Comparison of ENCODE assay signal across 8 cellular contexts in genomic region chr13:43804461-43805070, GRCh38. TPM values are rescaled to one million over a fixed set of nuclear protein-coding genes. Genes with fewer than 3 reads are reported as not detected.
DNase-seq lines count a peak whose midpoint lies in the region; ATAC-seq, FAIRE-seq and TF ChIP-seq lines count a peak whose summit lies in the region.

No MANE protein-coding gene starts in this region.

- no peak for ATAC-seq in CD8-positive, alpha-beta T cell
- ATAC-seq in GM21529 (IDR thresholded peaks at IDR 0.05; ENCODE audit: unreplicated experiment) = no peak

- H3K4me3 ChIP-seq in CD8-positive, alpha-beta T cell (ENCODE audit: low read depth, low read length) = no peak overlapping the region
- H3K4me3 ChIP-seq in HFF-Myc (replicated peaks; ENCODE audit: low read depth, low read length) (no peak overlapping the region), bronchial epithelial cell (ENCODE audit: low read depth, low read length) (no peak overlapping the region), thyroid gland (replicated peaks in 1 of 3) (no peak overlapping the region)

- no peaks in the 10 kb centered on the region for H3K9me3 Mint-ChIP-seq in CD8-positive, alpha-beta T cell

- no peak for TF ChIP-seq POLR2A in thyroid gland (IDR thresholded peaks at IDR 0.05)

- WGBS in thyroid gland, 2 donors = 24 to 27% methylated on average over 5 of the region's 5 CpGs

- no peaks in the 10 kb centered on the region for H3K36me3 ChIP-seq in CD8-positive, alpha-beta T cell (ENCODE audit: insufficient read depth, low read length)
- H3K36me3 ChIP-seq in bronchial epithelial cell (ENCODE audit: control insufficient read depth, insufficient read depth, low read length) = no peaks in the 10 kb centered on the region
- no peaks in the 10 kb centered on the region for H3K36me3 ChIP-seq in thyroid gland

- H3K27me3 ChIP-seq in CD8-positive, alpha-beta T cell (ENCODE audit: insufficient read depth, low read length) = no peaks in the 10 kb centered on the region
- H3K27me3 ChIP-seq in bronchial epithelial cell (ENCODE audit: control insufficient read depth, insufficient read depth, low read length) (no peaks in the 10 kb centered on the region), thyroid gland (no peaks in the 10 kb centered on the region)

- intact Hi-C loops in CD8-positive, alpha-beta T cell (cut with DNase I, micrococcal nuclease) = loop anchor here (1.0 kb wide), 3 partner anchors 716 to 1208 kb away; no protein-coding TSS in a partner anchor
- intact Hi-C loops in thyroid gland (cut with DNase I) = loop anchor here (10.0 kb wide), 2 partner anchors 720 to 1210 kb away; no protein-coding TSS in a partner anchor

- CTCF ChIA-PET in CD8-positive, alpha-beta T cell (lab: Charles Lee) = interaction anchor here (0.7 to 2.9 kb wide), 8 partner anchors 9 to 1213 kb away, joined by 3 to 12 read pairs (median 5); no protein-coding TSS in a partner anchor

- H3K27ac Mint-ChIP-seq in CD8-positive, alpha-beta T cell = no peak overlapping the region

- H3K9me3 ChIP-seq in CD8-positive, alpha-beta T cell (ENCODE audit: low read length) = no peaks in the 10 kb centered on the region
- no peaks in the 10 kb centered on the region for H3K9me3 ChIP-seq in thyroid gland

- H3K4me1 ChIP-seq in CD8-positive, alpha-beta T cell (ENCODE audit: insufficient read depth, low read length) = no peaks in the 10 kb centered on the region
- peaks cover 0 to 8% of the 10 kb centered on the region in 2 donors for H3K4me1 ChIP-seq in thyroid gland

- no peak overlapping the region for H3K27ac ChIP-seq in CD8-positive, alpha-beta T cell (ENCODE audit: low read depth, low read length)
- H3K27ac ChIP-seq in thyroid gland = no peak overlapping the region

- peak; percentile 69 for TF ChIP-seq CTCF in CD8-positive, alpha-beta T cell (IDR thresholded peaks at IDR 0.05)
- TF ChIP-seq CTCF in HFF-Myc (IDR thresholded peaks at IDR 0.05; ENCODE audit: low read depth, low read length, missing control alignments) (peak; percentile 14), bronchial epithelial cell (IDR thresholded peaks at IDR 0.05; ENCODE audit: insufficient read depth, low read length, severe bottlenecking) (peak; percentile 12), thyroid gland (IDR thresholded peaks at IDR 0.05) (peak in 4 of 6 experiments; percentile 14 to 65 (median 56))

- no peaks in the 10 kb centered on the region for H3K36me3 Mint-ChIP-seq in CD8-positive, alpha-beta T cell

- no peak for FAIRE-seq in bronchial epithelial cell (lab: Jason Lieb, UNC)

- DNase-seq in CD8-positive, alpha-beta T cell = peak in 1 of 7 experiments; percentile 22
- no peak for DNase-seq in HFF-Myc (ENCODE audit: extremely low read depth, low read depth)
- peak; percentile 86 for DNase-seq in NCI-H748 treated with DMSO at 0.1 percent for 48 hours (lab: John Stamatoyannopoulos, UW)
- peak; percentile 80 for DNase-seq in bronchial epithelial cell (ENCODE audit: low read depth)
- peak; percentile 86 for DNase-seq in left kidney (ENCODE audit: low read depth, low spot score)
- DNase-seq in thyroid gland = no peak
- no peak for DNase-seq in stimulated activated naive CD4-positive, alpha-beta T cell treated with Interleukin-2 at 50 U/mL for 16 hours (lab: John Stamatoyannopoulos, UW)

- H3K4me1 Mint-ChIP-seq in CD8-positive, alpha-beta T cell (ENCODE audit: low read depth) = peaks cover 2% of the 10 kb centered on the region

- H3K27me3 Mint-ChIP-seq in CD8-positive, alpha-beta T cell (ENCODE audit: low read depth) = peaks cover 5% of the 10 kb centered on the region

- POLR2A ChIA-PET in CD8-positive, alpha-beta T cell (lab: Charles Lee) = interaction anchor here (1.6 kb wide), 1 partner anchor 14 kb away, joined by 4 read pairs; no protein-coding TSS in a partner anchor

- H3K4me3 Mint-ChIP-seq in CD8-positive, alpha-beta T cell = no peak overlapping the region

RNA-seq across cellular contexts. Expression of gene ENOX1, which starts 17.8 kb away (rescaled TPM):
- not detected for total RNA-seq in CD8-positive, alpha-beta T cell
- total RNA-seq in bronchial epithelial cell (0.51 and 0.79 TPM in 2 replicates), thyroid gland (1 to 10 TPM in 1 of 4 donors, under 1 TPM in 3; 0.13 to 1.8 (median 0.31) TPM)

Comparison
In these comparisons a context has a peak if more than half of its experiments do, and no peak if none do; other contexts are left out.
1. DNase-seq: peak in NCI-H748 treated with DMSO at 0.1 percent for 48 hours (single experiment), bronchial epithelial cell (single experiment) and left kidney (single experiment); none in HFF-Myc (single experiment), thyroid gland (0 of 2) and stimulated activated naive CD4-positive, alpha-beta T cell treated with Interleukin-2 at 50 U/mL for 16 hours (single experiment).
2. CTCF ChIP-seq: peak in every context shown above with its lines; median percentile 69 in CD8-positive, alpha-beta T cell; 56 in thyroid gland; 14 in HFF-Myc; 12 in bronchial epithelial cell.